14 cellular contexts compared by ENCODE assay signal in the genomic region with DNA sequence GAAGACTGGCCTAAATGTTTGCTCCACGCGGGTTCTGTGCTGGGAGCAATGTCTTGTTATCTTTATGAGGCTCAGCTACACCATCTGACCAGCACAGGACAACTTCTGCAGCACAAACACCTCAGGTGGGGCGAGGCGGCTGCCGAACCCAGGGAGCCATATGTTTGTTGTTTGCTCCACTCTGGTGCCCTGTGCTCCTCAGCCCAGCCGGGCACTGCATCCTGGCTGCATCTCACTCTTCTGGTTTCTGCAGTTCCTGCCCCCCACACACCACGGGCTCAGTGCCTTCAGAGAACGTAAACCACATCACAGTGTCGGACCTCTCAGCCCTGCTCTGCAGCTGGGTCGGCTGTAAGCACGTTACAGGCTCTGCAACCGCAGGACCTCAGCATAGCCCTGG. TPM values are rescaled to one million over a fixed set of nuclear protein-coding genes. Genes with fewer than 3 reads are reported as not detected.
DNase-seq lines count a peak whose midpoint lies in the region; ATAC-seq and TF ChIP-seq lines count a peak whose summit lies in the region.
"Had no signal": no experiment of that assay in that cellular context is flagged by ENCODE, and none has a peak within 500 bp of the region (broad histone marks: within the 10 kb centered on the region; RNA-seq: fewer than 3 reads in every experiment).

No MANE protein-coding gene starts in this region.

- no peaks in the 10 kb centered on the region for H3K27me3 ChIP-seq in CD4-positive, CD25-positive, alpha-beta regulatory T cell (ENCODE audit: control insufficient read depth, insufficient read depth, low read length)
- H3K27me3 ChIP-seq: BE2C, breast epithelium, gastroesophageal sphincter had no signal

- no peaks in the 10 kb centered on the region for H3K9me3 Mint-ChIP-seq in CD4-positive, CD25-positive, alpha-beta regulatory T cell
- H3K9me3 Mint-ChIP-seq: IgD-negative memory B cell had no signal

- ATAC-seq in CD4-positive, CD25-positive, alpha-beta regulatory T cell (ENCODE audit: low read depth in 2 of 2) = peak; percentile 71 to 75
- ATAC-seq in mucosa of descending colon (peak; percentile 87), HG02610 (IDR thresholded peaks at IDR 0.05; ENCODE audit: unreplicated experiment) (no peak)
- ATAC-seq: gastroesophageal sphincter had no signal

- peaks cover 18% of the 10 kb centered on the region for H3K4me1 ChIP-seq in CD4-positive, CD25-positive, alpha-beta regulatory T cell (ENCODE audit: control insufficient read depth, insufficient read depth, low read length, poor library complexity, severe bottlenecking)
- H3K4me1 ChIP-seq in HEK293 (ENCODE audit: control insufficient read depth, insufficient read depth, low read length) (no peaks in the 10 kb centered on the region), mucosa of descending colon (ENCODE audit: low read depth) (peaks cover 18% of the 10 kb centered on the region)
- H3K4me1 ChIP-seq: breast epithelium had no signal

- H3K36me3 ChIP-seq in CD4-positive, CD25-positive, alpha-beta regulatory T cell (ENCODE audit: control insufficient read depth, insufficient read depth, low read length) = no peaks in the 10 kb centered on the region
- H3K36me3 ChIP-seq in HEK293 (ENCODE audit: control insufficient read depth in 2 of 2, insufficient read depth in 1 of 2, low read length in 2 of 2) (peaks cover 0 to 35% of the 10 kb centered on the region in 2 experiments; a peak in 2 of 3 replicates), mucosa of descending colon (ENCODE audit: low read depth) (no peaks in the 10 kb centered on the region)
- H3K36me3 ChIP-seq: breast epithelium had no signal

- H3K27me3 Mint-ChIP-seq in CD4-positive, CD25-positive, alpha-beta regulatory T cell = no peaks in the 10 kb centered on the region
- H3K27me3 Mint-ChIP-seq: IgD-negative memory B cell had no signal

- CTCF ChIA-PET in HEK293 (lab: Yijun Ruan, JAX) = interaction anchor here (0.6 to 1.2 kb wide), 5 partner anchors 14 to 92 kb away, joined by 3 to 9 read pairs (median 3); no protein-coding TSS in a partner anchor

- POLR2A ChIA-PET in HEK293 (lab: Yijun Ruan, JAX) = interaction anchor here (1.5 kb wide), 1 partner anchor 23 kb away, joined by 4 read pairs; no protein-coding TSS in a partner anchor

- DNase-seq in CD4-positive, CD25-positive, alpha-beta regulatory T cell = peak in 2 of 3 donors; percentile 14 to 74
- DNase-seq in activated T-cell treated with anti-CD3 and anti-CD28 coated beads, Interleukin-2, amount 50 U/mL, for 1 hour = peak; percentile 39
- DNase-seq in mucosa of descending colon = peak; percentile 78 to 83 (median 79)
- no peak for DNase-seq in SHP77 treated with DMSO at 0.1 percent for 48 hours (lab: John Stamatoyannopoulos, UW)
- no peak for DNase-seq in epidermal melanocyte (ENCODE audit: insufficient read length, low spot score)
- DNase-seq: BE2C, midbrain, NCI-H1436 treated with DMSO at 0.1 percent for 48 hours, NCI-H524 treated with DMSO at 0.1 percent for 48 hours had no signal

- H3K4me3 Mint-ChIP-seq in CD4-positive, CD25-positive, alpha-beta regulatory T cell = no peak overlapping the region
- H3K4me3 Mint-ChIP-seq: IgD-negative memory B cell had no signal

- peak overlapping the region; percentile 16 for H3K27ac ChIP-seq in CD4-positive, CD25-positive, alpha-beta regulatory T cell (ENCODE audit: insufficient read depth, low read length, poor library complexity, severe bottlenecking)
- no peak overlapping the region for H3K27ac ChIP-seq in HEK293 (ENCODE audit: extremely low read depth, low read depth, low read length)
- H3K27ac ChIP-seq: breast epithelium, gastroesophageal sphincter had no signal

- TF ChIP-seq CTCF in HEK293 (tag by site-specific recombination; IDR thresholded peaks at IDR 0.05) (no peak), mucosa of descending colon (IDR thresholded peaks at IDR 0.05) (no peak)

- H3K9me3 ChIP-seq in CD4-positive, CD25-positive, alpha-beta regulatory T cell (ENCODE audit: control insufficient read depth in 2 of 2, low read length in 2 of 2) = no peaks in the 10 kb centered on the region
- H3K9me3 ChIP-seq in HEK293 (ENCODE audit: control insufficient read depth, insufficient read depth, low read depth, low read length) (no peaks in the 10 kb centered on the region), mucosa of descending colon (no peaks in the 10 kb centered on the region)
- H3K9me3 ChIP-seq: BE2C, breast epithelium, gastroesophageal sphincter had no signal

- no peak overlapping the region for H3K27ac Mint-ChIP-seq in CD4-positive, CD25-positive, alpha-beta regulatory T cell
- H3K27ac Mint-ChIP-seq: IgD-negative memory B cell had no signal

- H3K4me1 Mint-ChIP-seq in CD4-positive, CD25-positive, alpha-beta regulatory T cell = peaks cover 0 to 9% (median 6%) of the 10 kb centered on the region in 4 donors
- H3K4me1 Mint-ChIP-seq: IgD-negative memory B cell had no signal

- peaks cover 4% of the 10 kb centered on the region for H3K36me3 Mint-ChIP-seq in CD4-positive, CD25-positive, alpha-beta regulatory T cell
- H3K36me3 Mint-ChIP-seq: IgD-negative memory B cell had no signal

- intact Hi-C loops in mucosa of descending colon (cut with DNase I, micrococcal nuclease) = no loop called here

- peak overlapping the region; percentile 26 for H3K4me3 ChIP-seq in CD4-positive, CD25-positive, alpha-beta regulatory T cell (ENCODE audit: low read depth, low read length)
- H3K4me3 ChIP-seq in HEK293 (ENCODE audit: low read depth, low read length) = no peak overlapping the region
- no peak overlapping the region for H3K4me3 ChIP-seq in mucosa of descending colon
- H3K4me3 ChIP-seq: breast epithelium, gastroesophageal sphincter had no signal

TF ChIP-seq in HEK293, 187 proteins besides CTCF, POLR2A, EP300 and RAD21:
- TF ChIP-seq, protein P1, sequence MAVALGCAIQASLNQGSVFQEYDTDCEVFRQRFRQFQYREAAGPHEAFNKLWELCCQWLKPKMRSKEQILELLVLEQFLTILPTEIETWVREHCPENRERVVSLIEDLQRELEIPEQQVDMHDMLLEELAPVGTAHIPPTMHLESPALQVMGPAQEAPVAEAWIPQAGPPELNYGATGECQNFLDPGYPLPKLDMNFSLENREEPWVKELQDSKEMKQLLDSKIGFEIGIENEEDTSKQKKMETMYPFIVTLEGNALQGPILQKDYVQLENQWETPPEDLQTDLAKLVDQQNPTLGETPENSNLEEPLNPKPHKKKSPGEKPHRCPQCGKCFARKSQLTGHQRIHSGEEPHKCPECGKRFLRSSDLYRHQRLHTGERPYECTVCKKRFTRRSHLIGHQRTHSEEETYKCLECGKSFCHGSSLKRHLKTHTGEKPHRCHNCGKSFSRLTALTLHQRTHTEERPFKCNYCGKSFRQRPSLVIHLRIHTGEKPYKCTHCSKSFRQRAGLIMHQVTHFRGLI (tag by site-specific recombination; IDR thresholded peaks at IDR 0.05) = peak; percentile 18; the same call in 1 of the 2 replicates
- TF ChIP-seq ZNF239 (tag by site-specific recombination; IDR thresholded peaks at IDR 0.05) (no peak), ZNF600 (tag by site-specific recombination; IDR thresholded peaks at IDR 0.05) (peak; percentile 80), HOXD13 (CRISPR knock-in tag; IDR thresholded peaks at IDR 0.05; ENCODE audit: borderline replicate concordance) (no peak), ZNF169 (tag by site-specific recombination; IDR thresholded peaks at IDR 0.05) (no peak)

RNA-seq across cellular contexts. Expression of a gene that starts 32.4 kb away (rescaled TPM):
- total RNA-seq in CD4-positive, CD25-positive, alpha-beta regulatory T cell = 5.0 TPM
- 1 to 10 TPM; 2.2 to 8.8 (median 5.4) TPM for polyA plus RNA-seq in CD4-positive, CD25-positive, alpha-beta regulatory T cell
- total RNA-seq in mucosa of descending colon = 100 to 1,000 TPM in 1 of 3 donors, 10 to 100 TPM in 2; 11.4 to 214 (median 24.5) TPM

RNA-seq across cellular contexts. Expression of a gene that starts 34.8 kb away (rescaled TPM):
- total RNA-seq in CD4-positive, CD25-positive, alpha-beta regulatory T cell = 8.5 TPM
- 1 to 10 TPM in 3 of 4 donors, under 1 TPM in 1; 0.33 to 3.7 (median 1.9) TPM for polyA plus RNA-seq in CD4-positive, CD25-positive, alpha-beta regulatory T cell
- 100 to 1,000 TPM in 2 of 3 donors, 10 to 100 TPM in 1; 90.2 to 363 (median 336) TPM for total RNA-seq in mucosa of descending colon

RNA-seq across cellular contexts. Expression of a gene that starts 48.1 kb away (rescaled TPM):
- 124 TPM for total RNA-seq in CD4-positive, CD25-positive, alpha-beta regulatory T cell
- polyA plus RNA-seq in CD4-positive, CD25-positive, alpha-beta regulatory T cell = 10 to 100 TPM; 21.0 to 38.3 (median 33.6) TPM
- total RNA-seq in mucosa of descending colon = 10 to 100 TPM; 27.0 to 56.3 (median 30.3) TPM

RNA-seq across cellular contexts. Expression of a gene that starts 48.3 kb away (rescaled TPM):
- total RNA-seq in CD4-positive, CD25-positive, alpha-beta regulatory T cell = 44.1 TPM
- polyA plus RNA-seq in CD4-positive, CD25-positive, alpha-beta regulatory T cell = 100 to 1,000 TPM; 130 to 175 (median 162) TPM
- 10 to 100 TPM; 22.5 to 30.4 (median 28.7) TPM for total RNA-seq in mucosa of descending colon

RNA-seq across cellular contexts. Expression of a gene that starts 58.8 kb away (rescaled TPM):
- 444 TPM for total RNA-seq in CD4-positive, CD25-positive, alpha-beta regulatory T cell
- 100 to 1,000 TPM in 1 of 4 donors, 10 to 100 TPM in 3; 86.0 to 113 (median 93.7) TPM for polyA plus RNA-seq in CD4-positive, CD25-positive, alpha-beta regulatory T cell
- 100 to 1,000 TPM; 130 to 166 (median 134) TPM for total RNA-seq in mucosa of descending colon

Comparison
In these comparisons a context has a peak if more than half of its experiments do, and no peak if none do; other contexts are left out.
1. DNase-seq: peak in CD4-positive, CD25-positive, alpha-beta regulatory T cell (2 of 3), activated T-cell treated with anti-CD3 and anti-CD28 coated beads, Interleukin-2, amount 50 U/mL, for 1 hour (single experiment) and mucosa of descending colon (3 of 3); none in SHP77 treated with DMSO at 0.1 percent for 48 hours (single experiment) and epidermal melanocyte (single experiment).